11 cellular contexts compared by ENCODE assay signal in the genomic region with DNA sequence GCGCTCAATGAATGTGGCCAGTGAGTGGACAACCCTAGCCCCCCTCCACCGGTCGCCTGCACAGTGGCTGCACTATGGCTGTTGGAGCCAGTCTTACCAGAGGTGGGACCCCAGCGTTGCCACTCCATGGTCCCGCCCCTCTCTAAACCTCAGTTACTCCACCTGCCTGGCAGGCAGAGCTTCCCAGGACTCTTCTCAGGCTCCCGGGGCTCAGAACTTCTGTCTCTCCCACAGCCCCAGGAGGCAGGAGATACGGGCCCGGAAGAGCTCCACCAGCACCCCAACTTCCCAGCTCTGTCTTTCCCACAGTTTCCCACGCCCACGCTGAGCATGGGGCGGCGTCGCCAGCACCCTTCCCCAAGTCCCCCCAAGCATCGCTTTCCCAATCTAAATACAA. TPM values are rescaled to one million over a fixed set of nuclear protein-coding genes. Genes with fewer than 3 reads are reported as not detected.
DNase-seq lines count a peak whose midpoint lies in the region; ATAC-seq, FAIRE-seq and TF ChIP-seq lines count a peak whose summit lies in the region.
"Had no signal": no experiment of that assay in that cellular context is flagged by ENCODE, and none has a peak within 500 bp of the region (broad histone marks: within the 10 kb centered on the region; RNA-seq: fewer than 3 reads in every experiment).

No MANE protein-coding gene starts in this region.

- H3K9me3 ChIP-seq in cardiac muscle cell (ENCODE audit: low read depth) = no peaks in the 10 kb centered on the region
- H3K9me3 ChIP-seq in kidney (ENCODE audit: control insufficient read depth in 1 of 2, low read length in 2 of 2) = no peaks in the 10 kb centered on the region

- peaks cover 42% of the 10 kb centered on the region for H3K27me3 Mint-ChIP-seq in activated T-helper 17 cell treated with anti-CD3 and anti-CD28 coated beads, Interleukin-2, amount 50 U/mL, for 72 hours

- no peak for FAIRE-seq in kidney (lab: Jason Lieb, UNC)
- FAIRE-seq: GM12891, islet of Langerhans had no signal

- DNase-seq in cardiac muscle cell (ENCODE audit: low read depth in 1 of 2, low spot score in 1 of 2) = no peak
- no peak for DNase-seq in cardiac septum (ENCODE audit: low spot score)
- DNase-seq in left kidney (ENCODE audit: low read depth, low spot score) = peak; percentile 16
- DNase-seq in NCI-H1417 treated with DMSO at 0.1 percent for 48 hours (lab: John Stamatoyannopoulos, UW) = no peak
- DNase-seq in kidney = no peak
- DNase-seq: NCI-H2107 had no signal

- H3K27ac ChIP-seq in cardiac muscle cell = no peak overlapping the region
- H3K27ac ChIP-seq in temporal lobe (ENCODE audit: low read depth, low read length) = peak overlapping the region; percentile 38
- no peak overlapping the region for H3K27ac ChIP-seq in kidney (ENCODE audit: low read depth in 2 of 2, low read length in 2 of 2)

- H3K4me1 ChIP-seq in cardiac muscle cell (ENCODE audit: low read depth) (no peaks in the 10 kb centered on the region), kidney (ENCODE audit: control insufficient read depth in 1 of 2, insufficient read depth in 1 of 2, low read depth in 1 of 2, low read length in 2 of 2) (peaks cover 0 to 10% of the 10 kb centered on the region in 2 donors)

- H3K36me3 Mint-ChIP-seq in activated T-helper 17 cell treated with anti-CD3 and anti-CD28 coated beads, Interleukin-2, amount 50 U/mL, for 72 hours (ENCODE audit: low read depth) = no peaks in the 10 kb centered on the region

- peaks cover 8% of the 10 kb centered on the region for H3K4me1 Mint-ChIP-seq in activated T-helper 17 cell treated with anti-CD3 and anti-CD28 coated beads, Interleukin-2, amount 50 U/mL, for 72 hours

- peaks cover 21% of the 10 kb centered on the region for H3K27me3 ChIP-seq in cardiac muscle cell

- H3K9me3 Mint-ChIP-seq in activated T-helper 17 cell treated with anti-CD3 and anti-CD28 coated beads, Interleukin-2, amount 50 U/mL, for 72 hours = no peaks in the 10 kb centered on the region

- H3K27ac Mint-ChIP-seq in activated T-helper 17 cell treated with anti-CD3 and anti-CD28 coated beads, Interleukin-2, amount 50 U/mL, for 72 hours = no peak overlapping the region

- H3K36me3 ChIP-seq in cardiac muscle cell (no peaks in the 10 kb centered on the region), kidney (ENCODE audit: control insufficient read depth in 1 of 2, insufficient read depth in 2 of 2, low read length in 2 of 2) (no peaks in the 10 kb centered on the region)

- peak overlapping the region; percentile 50 for H3K4me3 Mint-ChIP-seq in activated T-helper 17 cell treated with anti-CD3 and anti-CD28 coated beads, Interleukin-2, amount 50 U/mL, for 72 hours

- intact Hi-C loops in cardiac septum (cut with DNase I) = loop anchor here (5.0 kb wide), 1 partner anchor 81 kb away; no protein-coding TSS in a partner anchor
- intact Hi-C loops in kidney (cut with DNase I) = no loop called here

- peak overlapping the region; percentile 40 for H3K4me3 ChIP-seq in cardiac muscle cell
- peak overlapping the region in 1 of 2 donors; percentile 23 for H3K4me3 ChIP-seq in kidney (ENCODE audit: low read length in 2 of 2)

- ATAC-seq in activated T-helper 17 cell treated with anti-CD3 and anti-CD28 coated beads, Interleukin-2, amount 50 U/mL, for 72 hours (replicated peaks) = no peak
- ATAC-seq in HG02938 (IDR thresholded peaks at IDR 0.05; ENCODE audit: unreplicated experiment) = no peak

- H3K9ac ChIP-seq in kidney (ENCODE audit: low read length in 2 of 2) = no peak overlapping the region

- TF ChIP-seq CTCF in cardiac muscle cell (IDR thresholded peaks at IDR 0.05; ENCODE audit: low read depth, low read length) (no peak), kidney (IDR thresholded peaks at IDR 0.05; ENCODE audit: borderline replicate concordance, extremely low read depth, insufficient read depth) (no peak)

RNA-seq across cellular contexts. Expression of a gene that starts 1.0 kb away (rescaled TPM):
- 1.5 TPM in 2 replicates for total RNA-seq in cardiac muscle cell
- 1.8 and 2.5 TPM in 2 replicates for polyA plus RNA-seq in cardiac muscle cell
- total RNA-seq in cardiac septum = 0.40 TPM
- not detected for total RNA-seq in activated T-helper 17 cell treated with anti-CD3 and anti-CD28 coated beads, Interleukin-2, amount 50 U/mL, for 72 hours
- 21.4 TPM for total RNA-seq in temporal lobe
- total RNA-seq in kidney = 0.16 TPM
- polyA plus RNA-seq in kidney (ENCODE audit: insufficient read depth, low read depth, low replicate concordance) = 0.15 TPM
